In the genomic region with DNA sequence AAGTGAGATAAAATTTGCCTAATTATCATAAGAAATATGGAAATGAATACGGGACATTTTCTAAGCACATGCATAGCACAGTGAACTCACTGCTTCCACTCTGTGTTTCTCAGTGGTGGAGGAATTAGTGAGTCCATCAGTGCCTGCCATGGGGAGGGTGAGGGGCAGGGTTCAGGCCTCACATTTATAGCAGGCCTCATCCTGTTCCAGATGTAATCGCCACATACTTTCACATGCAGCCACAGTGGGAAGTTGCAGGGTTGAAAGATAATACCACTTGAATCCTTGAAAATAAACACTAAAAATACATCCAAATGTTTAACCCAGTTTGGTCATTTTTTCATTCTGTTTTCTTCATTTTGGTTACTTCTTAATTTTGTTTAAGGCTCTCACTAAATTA, we compare ENCODE assay signal across 28 cellular contexts. TPM values are rescaled to one million over a fixed set of nuclear protein-coding genes. Genes with fewer than 3 reads are reported as not detected.
DNase-seq lines count a peak whose midpoint lies in the region; ATAC-seq and TF ChIP-seq lines count a peak whose summit lies in the region.
"Had no signal": no experiment of that assay in that cellular context is flagged by ENCODE, and none has a peak within 500 bp of the region (broad histone marks: within the 10 kb centered on the region; RNA-seq: fewer than 3 reads in every experiment).

No MANE protein-coding gene starts in this region.

- H4K5ac ChIP-seq in mesendoderm (ENCODE audit: low read length), result no peak overlapping the region

- no peak overlapping the region for H2BK5ac ChIP-seq in mesendoderm (ENCODE audit: low read length)

- no peak overlapping the region for H2BK15ac ChIP-seq in mesendoderm (replicated peaks; ENCODE audit: low read depth)

- DNase-seq in DMS 273 (lab: John Stamatoyannopoulos, UW; ENCODE audit: unreplicated experiment) (peak; percentile 17), DMS 273 treated with DMSO at 0.1 percent for 48 hours (lab: John Stamatoyannopoulos, UW) (no peak), KG1 (lab: John Stamatoyannopoulos, UW) (peak; percentile 11), adipocyte (ENCODE audit: low read depth) (peak; percentile 51), mesendoderm (peak; percentile 34), colonic mucosa (no peak)
- DNase-seq: ACHN, DMS79, EL, GDM1, GOT3, HCEC 1CT, MM.1S, NCI-H1092, NCI-H1417 treated with DMSO at 0.1 percent for 48 hours, NCI-H187, NCI-H2081 treated with DMSO at 0.1 percent for 48 hours, NCI-H446, NCI-H526, SIG-M5 had no signal

- H3K79me1 ChIP-seq in mesendoderm (ENCODE audit: low read length), result no peaks in the 10 kb centered on the region

- H3K36me3 ChIP-seq in adipocyte (ENCODE audit: control insufficient read depth, insufficient read depth, low read length, severe bottlenecking), result peaks cover 3% of the 10 kb centered on the region
- H3K36me3 ChIP-seq in mesendoderm (ENCODE audit: control insufficient read depth, insufficient read depth, low read length), result no peaks in the 10 kb centered on the region
- H3K36me3 ChIP-seq in colonic mucosa, result no peaks in the 10 kb centered on the region

- no peak overlapping the region for H2BK120ac ChIP-seq in mesendoderm (ENCODE audit: low read depth, low read length)

- TF ChIP-seq CTCF in colonic mucosa (IDR thresholded peaks at IDR 0.05), result no peak

- ATAC-seq in HG02870 (IDR thresholded peaks at IDR 0.05; ENCODE audit: unreplicated experiment) (no peak), HG02623 (IDR thresholded peaks at IDR 0.05; ENCODE audit: unreplicated experiment) (no peak)
- ATAC-seq: GM12878, Panc1 had no signal

- H3K27me3 ChIP-seq in adipocyte (replicated peaks; ENCODE audit: control insufficient read depth, insufficient read depth, low read length) (no peaks in the 10 kb centered on the region), mesendoderm (ENCODE audit: insufficient read depth, low read length, poor library complexity) (no peaks in the 10 kb centered on the region), colonic mucosa (no peaks in the 10 kb centered on the region)

- no CpG with 5 or more reads among the region's 2 CpGs for WGBS in mesendoderm (ENCODE audit: extremely low coverage, insufficient coverage, low lambda C conversion rate)

- no peaks in the 10 kb centered on the region for H3K79me2 ChIP-seq in mesendoderm (ENCODE audit: control insufficient read depth, insufficient read depth, low read length)

- no peak overlapping the region for H3K23ac ChIP-seq in mesendoderm (ENCODE audit: low read length)

- H3K18ac ChIP-seq in mesendoderm (ENCODE audit: low read length), result no peak overlapping the region

- H3K9ac ChIP-seq in adipocyte (ENCODE audit: low read length) (no peak overlapping the region), mesendoderm (ENCODE audit: low read length) (no peak overlapping the region), colonic mucosa (ENCODE audit: low read depth in 2 of 2, low read length in 2 of 2) (no peak overlapping the region)

- H3K4me2 ChIP-seq in mesendoderm (ENCODE audit: low read length), result no peak overlapping the region

- H3K27ac ChIP-seq in mesendoderm (ENCODE audit: low read depth, low read length) (no peak overlapping the region), colonic mucosa (no peak overlapping the region)
- H3K27ac ChIP-seq: 22Rv1, HL-60, RWPE1, SK-N-MC had no signal

- no peak overlapping the region for H4K8ac ChIP-seq in mesendoderm (ENCODE audit: low read depth, low read length)

- H3K9me3 ChIP-seq in adipocyte (ENCODE audit: control insufficient read depth, low read length) (no peaks in the 10 kb centered on the region), colonic mucosa (no peaks in the 10 kb centered on the region)

- H3K4me1 ChIP-seq in adipocyte (ENCODE audit: control insufficient read depth, insufficient read depth, low read length), result peaks cover 16% of the 10 kb centered on the region
- H3K4me1 ChIP-seq in mesendoderm (ENCODE audit: control insufficient read depth, low read depth, low read length), result no peaks in the 10 kb centered on the region
- H3K4me1 ChIP-seq in colonic mucosa, result no peaks in the 10 kb centered on the region

- intact Hi-C loops in colonic mucosa (cut with DNase I), result no loop called here

- no peak overlapping the region for H3K56ac ChIP-seq in mesendoderm (ENCODE audit: low read length)

- no peak overlapping the region for H2AK5ac ChIP-seq in mesendoderm (ENCODE audit: low read length)

- H3K4me3 ChIP-seq in adipocyte (ENCODE audit: low read length), result no peak overlapping the region
- no peak overlapping the region for H3K4me3 ChIP-seq in mesendoderm (ENCODE audit: low read length)
- H3K4me3 ChIP-seq in colonic mucosa, result no peak overlapping the region
- H3K4me3 ChIP-seq: GM12878, SK-N-MC had no signal

- no peak overlapping the region for H3K4ac ChIP-seq in mesendoderm (ENCODE audit: low read depth, low read length)

RNA-seq across cellular contexts. Expression of a gene that starts 29.9 kb away (rescaled TPM):
- polyA plus RNA-seq in mesendoderm (2013, experiment 1 of 2), result 6.2 TPM
- 6.5 TPM for polyA plus RNA-seq in mesendoderm (2013, experiment 2 of 2)
- total RNA-seq in colonic mucosa, result 1 to 10 TPM; 4.8 to 9.2 TPM

Comparison
In these comparisons a context has a peak if more than half of its experiments do, and no peak if none do; other contexts are left out.
1. DNase-seq: peak in DMS 273 (single experiment), KG1 (single experiment), adipocyte (single experiment) and mesendoderm (single experiment); none in DMS 273 treated with DMSO at 0.1 percent for 48 hours (single experiment) and colonic mucosa (single experiment).